Comparison of ENCODE assay signal across 1 cellular context in the genomic region with DNA sequence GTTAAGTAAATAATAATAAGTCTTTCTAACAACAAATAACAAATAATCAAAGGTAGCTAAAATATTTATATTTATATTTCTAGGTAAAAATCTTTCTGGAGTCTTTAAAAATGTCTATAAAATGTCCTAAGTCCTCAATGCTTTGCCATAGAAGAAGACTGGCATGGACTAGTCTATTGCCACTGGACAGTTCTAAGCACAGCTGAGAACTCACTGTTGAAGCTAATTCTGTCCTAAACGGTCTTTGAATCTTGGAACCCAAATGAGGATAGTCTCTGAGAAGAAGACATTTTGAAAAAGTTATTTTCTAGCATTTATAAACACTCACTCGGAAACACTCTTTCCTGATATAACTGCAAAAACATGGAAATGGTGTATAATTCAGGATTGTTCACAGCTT.
TF ChIP-seq lines count a peak whose summit lies in the region.

No MANE protein-coding gene starts in this region.

TF ChIP-seq in A549, 52 proteins besides CTCF, POLR2A, EP300 and RAD21 (continued from another document):
- TF ChIP-seq, protein P1, sequence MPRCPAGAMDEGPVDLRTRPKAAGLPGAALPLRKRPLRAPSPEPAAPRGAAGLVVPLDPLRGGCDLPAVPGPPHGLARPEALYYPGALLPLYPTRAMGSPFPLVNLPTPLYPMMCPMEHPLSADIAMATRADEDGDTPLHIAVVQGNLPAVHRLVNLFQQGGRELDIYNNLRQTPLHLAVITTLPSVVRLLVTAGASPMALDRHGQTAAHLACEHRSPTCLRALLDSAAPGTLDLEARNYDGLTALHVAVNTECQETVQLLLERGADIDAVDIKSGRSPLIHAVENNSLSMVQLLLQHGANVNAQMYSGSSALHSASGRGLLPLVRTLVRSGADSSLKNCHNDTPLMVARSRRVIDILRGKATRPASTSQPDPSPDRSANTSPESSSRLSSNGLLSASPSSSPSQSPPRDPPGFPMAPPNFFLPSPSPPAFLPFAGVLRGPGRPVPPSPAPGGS (IDR thresholded peaks at IDR 0.05) = no peak
- TF ChIP-seq NPAS2 (CRISPR knock-in tag; IDR thresholded peaks at IDR 0.05; ENCODE audit: borderline replicate concordance) = no peak
- TF ChIP-seq, protein P2, sequence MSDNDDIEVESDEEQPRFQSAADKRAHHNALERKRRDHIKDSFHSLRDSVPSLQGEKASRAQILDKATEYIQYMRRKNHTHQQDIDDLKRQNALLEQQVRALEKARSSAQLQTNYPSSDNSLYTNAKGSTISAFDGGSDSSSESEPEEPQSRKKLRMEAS (IDR thresholded peaks at IDR 0.05) = no peak
